Comparison of ENCODE assay signal across 7 cellular contexts in genomic region chr6:34726055-34726454, GRCh38.
"Had no signal": no experiment of that assay in that cellular context is flagged by ENCODE, and none has a peak within 500 bp of the region (broad histone marks: within the 10 kb centered on the region; RNA-seq: fewer than 3 reads in every experiment).

No MANE protein-coding gene starts in this region.

- H3K27ac ChIP-seq: HL-60, KMS-11 had no signal

- H3K27me3 Mint-ChIP-seq: IgD-negative memory B cell had no signal

- DNase-seq: IMR-90, KBM-7, KG1 had no signal

- H3K4me3 Mint-ChIP-seq: IgD-negative memory B cell had no signal

- FAIRE-seq: HTR-8/SVneo had no signal

- H3K4me2 ChIP-seq: KMS-11 had no signal

- H3K9ac ChIP-seq: KMS-11 had no signal

- H3K27ac Mint-ChIP-seq: IgD-negative memory B cell had no signal
